10 cellular contexts compared by ENCODE assay signal in genomic region chr18:55251186-55251995, GRCh38.
DNase-seq lines count a peak whose midpoint lies in the region; ATAC-seq and TF ChIP-seq lines count a peak whose summit lies in the region.
"Had no signal": no experiment of that assay in that cellular context is flagged by ENCODE, and none has a peak within 500 bp of the region (broad histone marks: within the 10 kb centered on the region; RNA-seq: fewer than 3 reads in every experiment).

No MANE protein-coding gene starts in this region.

- H3K27me3 ChIP-seq in iPS-20b (ENCODE audit: insufficient read depth, low read length), result no peaks in the 10 kb centered on the region
- H3K27me3 ChIP-seq in testis, result no peaks in the 10 kb centered on the region
- H3K27me3 ChIP-seq in effector memory CD4-positive, alpha-beta T cell (replicated peaks; ENCODE audit: control insufficient read depth, insufficient read depth, low read length, poor library complexity, severe bottlenecking), result no peaks in the 10 kb centered on the region
- H3K27me3 ChIP-seq in CD8-positive, alpha-beta memory T cell (ENCODE audit: insufficient read depth, low read length, poor library complexity, severe bottlenecking), result no peaks in the 10 kb centered on the region

- no peaks in the 10 kb centered on the region for H3K4me1 Mint-ChIP-seq in CD8-positive, alpha-beta memory T cell
- H3K4me1 Mint-ChIP-seq: T-cell had no signal

- intact Hi-C loops in testis (cut with DNase I; ENCODE audit: low total_unique reads), result no loop called here

- H3K4me1 ChIP-seq in iPS-20b (ENCODE audit: insufficient read depth, low read length) (peaks cover 17% of the 10 kb centered on the region), testis (peaks cover 25% of the 10 kb centered on the region)
- no peaks in the 10 kb centered on the region for H3K4me1 ChIP-seq in effector memory CD4-positive, alpha-beta T cell (ENCODE audit: control insufficient read depth, insufficient read depth, low read length, poor library complexity, severe bottlenecking)
- no peaks in the 10 kb centered on the region for H3K4me1 ChIP-seq in CD8-positive, alpha-beta memory T cell (ENCODE audit: insufficient read depth, low read length)

- H3K36me3 Mint-ChIP-seq in CD8-positive, alpha-beta memory T cell, result no peaks in the 10 kb centered on the region
- H3K36me3 Mint-ChIP-seq: T-cell had no signal

- peaks cover 61% of the 10 kb centered on the region for H3K36me3 ChIP-seq in iPS-20b (ENCODE audit: insufficient read depth, low read depth, low read length)
- no peaks in the 10 kb centered on the region for H3K36me3 ChIP-seq in testis (ENCODE audit: low read depth, missing control alignments)
- H3K36me3 ChIP-seq in effector memory CD4-positive, alpha-beta T cell (ENCODE audit: control insufficient read depth, insufficient read depth, low read length), result no peaks in the 10 kb centered on the region
- H3K36me3 ChIP-seq in CD8-positive, alpha-beta memory T cell (ENCODE audit: insufficient read depth, low read length), result no peaks in the 10 kb centered on the region

- peaks cover 0 to 10% (median 0%) of the 10 kb centered on the region in 5 donors for H3K9me3 Mint-ChIP-seq in CD8-positive, alpha-beta memory T cell
- H3K9me3 Mint-ChIP-seq: T-cell had no signal

- no peak for TF ChIP-seq CTCF in testis (IDR thresholded peaks at IDR 0.05)

- WGBS in testis, 2 donors, result 15 to 36% methylated on average over 13 of the region's 13 CpGs

- H3K27me3 Mint-ChIP-seq in CD8-positive, alpha-beta memory T cell, result no peaks in the 10 kb centered on the region
- H3K27me3 Mint-ChIP-seq: T-cell had no signal

- H3K27ac ChIP-seq in iPS-20b (ENCODE audit: low read length) (no peak overlapping the region), testis (peak overlapping the region in 1 of 2 donors; percentile 53)
- no peak overlapping the region for H3K27ac ChIP-seq in effector memory CD4-positive, alpha-beta T cell (ENCODE audit: insufficient read depth, low read length, poor library complexity, severe bottlenecking)
- no peak overlapping the region for H3K27ac ChIP-seq in CD8-positive, alpha-beta memory T cell (ENCODE audit: low read depth, low read length)

- H3K9me3 ChIP-seq in iPS-20b (ENCODE audit: insufficient read depth, low read depth, low read length), result no peaks in the 10 kb centered on the region
- H3K9me3 ChIP-seq in testis, result no peaks in the 10 kb centered on the region
- no peaks in the 10 kb centered on the region for H3K9me3 ChIP-seq in effector memory CD4-positive, alpha-beta T cell (ENCODE audit: control insufficient read depth, low read length)
- H3K9me3 ChIP-seq in CD8-positive, alpha-beta memory T cell (ENCODE audit: low read length), result no peaks in the 10 kb centered on the region

- POLR2A ChIA-PET in HEK293T (lab: Yijun Ruan, JAX), result no interaction called here
- POLR2A ChIA-PET in CD8-positive, alpha-beta memory T cell (lab: Charles Lee), result no interaction called here

- H3K4me3 Mint-ChIP-seq in CD8-positive, alpha-beta memory T cell, result no peak overlapping the region
- H3K4me3 Mint-ChIP-seq: T-cell had no signal

- peak; percentile 20 for DNase-seq in HEK293T (ENCODE audit: extremely low spot score)
- DNase-seq in amniotic epithelial cell (ENCODE audit: low read depth), result peak; percentile 37
- DNase-seq in testis, result peak; percentile 41
- DNase-seq in effector memory CD4-positive, alpha-beta T cell, result no peak
- DNase-seq in CD8-positive, alpha-beta memory T cell, result no peak
- DNase-seq: activated gamma-delta T cell treated with Interleukin-2 at 50 U/mL for 16 hours, hippocampal formation, T-cell had no signal

- ATAC-seq in HG03520 (IDR thresholded peaks at IDR 0.05; ENCODE audit: unreplicated experiment), result no peak
- ATAC-seq: T-cell had no signal

- CTCF ChIA-PET in HEK293T (lab: Yijun Ruan, JAX), result no interaction called here
- CTCF ChIA-PET in CD8-positive, alpha-beta memory T cell (lab: Charles Lee), result no interaction called here

- TF ChIP-seq POLR2A in testis (IDR thresholded peaks at IDR 0.05), result no peak

- H3K4me3 ChIP-seq in iPS-20b (ENCODE audit: low read length), result no peak overlapping the region; the same call in 1 of the 2 replicates
- H3K4me3 ChIP-seq in testis, result no peak overlapping the region
- H3K4me3 ChIP-seq in effector memory CD4-positive, alpha-beta T cell (ENCODE audit: insufficient read depth, low read depth, low read length, poor library complexity, severe bottlenecking), result no peak overlapping the region
- no peak overlapping the region for H3K4me3 ChIP-seq in CD8-positive, alpha-beta memory T cell (ENCODE audit: low read length)

- H3K27ac Mint-ChIP-seq in CD8-positive, alpha-beta memory T cell, result no peak overlapping the region
- H3K27ac Mint-ChIP-seq: T-cell had no signal

- H3K9ac ChIP-seq in iPS-20b (ENCODE audit: low read depth, low read length), result peak overlapping the region; percentile 28; the same call in 1 of the 2 replicates

TF ChIP-seq in HEK293T, 16 proteins besides CTCF, POLR2A, EP300 and RAD21:
- TF ChIP-seq BHLHE40 (IDR thresholded peaks at IDR 0.05; ENCODE audit: borderline replicate concordance) (no peak), TARDBP (IDR thresholded peaks at IDR 0.05) (no peak), HDGF (IDR thresholded peaks at IDR 0.05; ENCODE audit: borderline replicate concordance) (no peak), NFRKB (IDR thresholded peaks at IDR 0.05) (no peak), ZNF384 (IDR thresholded peaks at IDR 0.05) (no peak), L3MBTL2 (conservative IDR thresholded peaks at IDR 0.05) (no peak), ELF4 (IDR thresholded peaks at IDR 0.05) (no peak), LEF1 (IDR thresholded peaks at IDR 0.05; ENCODE audit: borderline replicate concordance) (no peak), FOXM1 (IDR thresholded peaks at IDR 0.05; ENCODE audit: borderline replicate concordance) (no peak), FOXK2 (IDR thresholded peaks at IDR 0.05) (no peak)
TF ChIP-seq in HEK293T: peak in this region for 0.

Comparison
In these comparisons a context has a peak if more than half of its experiments do, and no peak if none do; other contexts are left out.
1. DNase-seq: peak in HEK293T (single experiment), amniotic epithelial cell (single experiment) and testis (single experiment); none in effector memory CD4-positive, alpha-beta T cell (0 of 3) and CD8-positive, alpha-beta memory T cell (0 of 5).